ENCODE assay signal across 8 cellular contexts in the genomic region with DNA sequence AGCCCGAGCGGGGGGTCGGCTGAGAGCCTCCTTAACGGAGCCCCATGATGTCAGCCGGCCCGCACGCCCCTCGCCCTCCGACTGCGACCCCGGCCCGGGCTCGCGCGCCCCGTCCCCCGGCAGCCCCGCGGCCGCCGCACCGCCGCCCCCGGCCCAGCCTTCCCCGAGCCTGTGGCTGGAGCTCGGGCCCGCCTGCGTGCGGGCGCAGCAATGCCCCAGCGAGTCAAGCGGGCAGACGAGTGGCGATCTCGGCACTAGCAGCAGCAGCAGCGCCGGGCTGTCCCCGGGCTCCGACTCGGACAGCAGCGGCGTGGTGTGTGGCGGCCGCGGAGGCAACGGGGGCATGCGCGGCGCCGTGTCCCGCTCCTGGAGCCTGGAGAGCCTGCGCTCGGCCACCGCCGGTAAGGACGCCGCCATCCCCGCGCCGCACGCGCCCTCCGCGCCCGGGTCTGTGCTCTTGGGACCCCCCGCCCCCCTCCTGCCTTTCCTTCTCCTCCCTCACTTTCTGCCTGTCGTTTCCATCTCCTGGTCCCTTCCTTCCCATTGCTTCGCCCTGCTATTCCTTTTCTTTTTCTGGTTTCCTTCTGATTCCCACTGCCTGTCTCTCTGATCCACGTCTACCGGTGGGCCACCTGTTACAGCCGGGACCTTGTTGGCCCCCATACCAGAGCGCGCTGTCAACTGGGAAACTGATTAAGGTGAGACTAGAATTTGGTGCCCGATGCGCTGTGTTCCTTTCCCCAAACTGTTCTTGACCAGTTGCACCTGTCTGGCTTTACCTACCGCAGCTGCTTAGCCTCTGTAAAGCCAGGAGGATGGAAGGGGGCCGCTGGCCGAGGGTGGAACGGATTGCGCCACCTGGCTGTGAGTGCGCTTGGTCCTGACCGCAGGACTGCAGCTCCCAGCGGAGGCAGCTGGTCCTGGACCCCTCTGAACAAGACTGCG.
DNase-seq lines count a peak whose midpoint lies in the region; ATAC-seq, FAIRE-seq and TF ChIP-seq lines count a peak whose summit lies in the region.

No MANE protein-coding gene starts in this region.

- H3F3A ChIP-seq in neural progenitor cell (ENCODE audit: low read depth) = peaks cover 45% of the 10 kb centered on the region

- H3K9me3 Mint-ChIP-seq in neural progenitor cell = no peaks in the 10 kb centered on the region

- FAIRE-seq in small intestine (lab: Jason Lieb, UNC) = no peak

- 2 to 7% (median 6%) methylated on average over 54 to 84 of the region's 84 CpGs for WGBS in small intestine, 3 donors

- H3K27ac ChIP-seq in neural progenitor cell (no peak overlapping the region), small intestine (ENCODE audit: low read depth in 1 of 2, low read length in 1 of 2) (no peak overlapping the region)

- DNase-seq in ELF-1 (ENCODE audit: low read depth, low spot score) (peak; percentile 89), NCI-H1092 treated with DMSO at 0.1 percent for 48 hours (lab: John Stamatoyannopoulos, UW) (peak; percentile 10), dermis microvascular lymphatic vessel endothelial cell (ENCODE audit: low read depth in 2 of 2) (peak; percentile 9 to 28), neural progenitor cell (ENCODE audit: low spot score) (peak; percentile 85), KBM-7 (no peak), small intestine (no peak)

- in situ Hi-C loops in KBM-7 (cut with MboI; ENCODE audit: low pct_unique_long_range_greater_than_20kb, low sequenced_read_pairs) = no loop called here

- H3K4me3 ChIP-seq in neural progenitor cell (peak overlapping the region; percentile 65), small intestine (ENCODE audit: low read depth in 1 of 2, low read length in 2 of 2) (peak overlapping the region in 1 of 2 donors; percentile 33)

- no peaks in the 10 kb centered on the region for H3K36me3 ChIP-seq in neural progenitor cell
- H3K36me3 ChIP-seq in small intestine (ENCODE audit: control insufficient read depth in 2 of 2, insufficient read depth in 2 of 2, low read length in 2 of 2) = no peaks in the 10 kb centered on the region

- no peak overlapping the region for H3K9ac ChIP-seq in neural progenitor cell

- ATAC-seq in GM21515 (IDR thresholded peaks at IDR 0.05; ENCODE audit: unreplicated experiment) (no peak), HG03565 (IDR thresholded peaks at IDR 0.05; ENCODE audit: unreplicated experiment) (no peak)

- peaks cover 43% of the 10 kb centered on the region for H3K4me1 Mint-ChIP-seq in neural progenitor cell

- H3K27me3 ChIP-seq in neural progenitor cell (peaks cover 68% of the 10 kb centered on the region), small intestine (ENCODE audit: control insufficient read depth in 2 of 2, insufficient read depth in 2 of 2, low read length in 2 of 2) (peaks cover 6 to 28% of the 10 kb centered on the region in 2 donors)

- peak; percentile 77 for TF ChIP-seq CTCF in neural progenitor cell (IDR thresholded peaks at IDR 0.05)

- H3K79me2 ChIP-seq in neural progenitor cell (ENCODE audit: low read depth) = no peaks in the 10 kb centered on the region

- H3K36me3 Mint-ChIP-seq in neural progenitor cell = no peaks in the 10 kb centered on the region

- no peak overlapping the region for H3K27ac Mint-ChIP-seq in neural progenitor cell

- peak overlapping the region; percentile 60 for H2AFZ ChIP-seq in neural progenitor cell (replicated peaks)

- H3K4me1 ChIP-seq in neural progenitor cell (peaks cover 47% of the 10 kb centered on the region), small intestine (ENCODE audit: control insufficient read depth in 2 of 2, insufficient read depth in 1 of 2, low read depth in 1 of 2, low read length in 1 of 2) (no peaks in the 10 kb centered on the region)

- H4K20me1 ChIP-seq in neural progenitor cell (ENCODE audit: low read depth) = peaks cover 46% of the 10 kb centered on the region

- peak overlapping the region; percentile 90 for H3K4me3 Mint-ChIP-seq in neural progenitor cell

- peaks cover 51% of the 10 kb centered on the region for H3K27me3 Mint-ChIP-seq in neural progenitor cell (ENCODE audit: insufficient read depth, low read depth)

- peak overlapping the region; percentile 88 for H3K4me2 ChIP-seq in neural progenitor cell

- no peaks in the 10 kb centered on the region for H3K9me3 ChIP-seq in neural progenitor cell (ENCODE audit: low read depth)
- H3K9me3 ChIP-seq in small intestine (ENCODE audit: control insufficient read depth, low read depth) = no peaks in the 10 kb centered on the region

Comparison
In these comparisons a context has a peak if more than half of its experiments do, and no peak if none do; other contexts are left out.
1. DNase-seq: peak in ELF-1 (single experiment), NCI-H1092 treated with DMSO at 0.1 percent for 48 hours (single experiment), dermis microvascular lymphatic vessel endothelial cell (2 of 2) and neural progenitor cell (single experiment); none in KBM-7 (single experiment) and small intestine (single experiment).